ENCODE assay signal across 30 cellular contexts in genomic region chr7:54145716-54146115, GRCh38.
"Had no signal": no experiment of that assay in that cellular context is flagged by ENCODE, and none has a peak within 500 bp of the region (broad histone marks: within the 10 kb centered on the region; RNA-seq: fewer than 3 reads in every experiment).

No MANE protein-coding gene starts in this region.

- ATAC-seq: activated CD8-positive, alpha-beta T cell treated with anti-CD3 and anti-CD28 coated beads for 36 hours; activated T-cell treated with anti-CD3 and anti-CD28 coated beads, Interleukin-2, amount 50 U/mL, for 72 hours; activated T-helper 17 cell treated with anti-CD3 and anti-CD28 coated beads, Interleukin-2, amount 50 U/mL, for 72 hours had no signal

- H3K9me3 ChIP-seq: ascending aorta had no signal

- H3K4me1 ChIP-seq: ascending aorta had no signal

- DNase-seq: activated CD4-positive, alpha-beta T cell treated with anti-CD3 and anti-CD28 coated beads for 1 hour; activated CD4-positive, alpha-beta T cell treated with anti-CD3 and anti-CD28 coated beads for 48 hours; activated CD4-positive, CD25-positive, alpha-beta regulatory T cell; activated CD8-positive, alpha-beta T cell treated with anti-CD3 and anti-CD28 coated beads for 36 hours; activated effector memory CD4-positive, alpha-beta T cell treated with anti-CD3 and anti-CD28 coated beads, Interleukin-2, amount 50 U/mL, for 16 hours; activated naive CD4-positive, alpha-beta T cell; activated naive CD4-positive, alpha-beta T cell treated with anti-CD3 and anti-CD28 coated beads, Interleukin-2, amount 50 U/mL, for 16 hours; activated naive CD8-positive, alpha-beta T cell treated with anti-CD3 and anti-CD28 coated beads, Interleukin-2, amount 10 ng/mL, durations not matched to agents 7 days and 5 days; activated T-cell treated with anti-CD3 and anti-CD28 coated beads, Interleukin-2, amount 50 U/mL, for 1 hour; activated T-cell treated with anti-CD3 and anti-CD28 coated beads, Interleukin-2, amount 50 U/mL, for 72 hours; amygdala; MM.1S; NCI-H1092 treated with DMSO at 0.1 percent for 48 hours; NCI-H1417; NCI-H146; NCI-H187; NCI-H2029 treated with DMSO at 0.1 percent for 48 hours; NCI-H2107; NCI-H2171; NCI-H510A; NCI-H526; NCI-H748 treated with DMSO at 0.1 percent for 48 hours; Right ventricle myocardium superior; SW 1271; T-helper 1 cell; T-helper 2 cell; T-helper 9 cell had no signal

- H3K4me1 Mint-ChIP-seq: activated naive CD8-positive, alpha-beta T cell treated with anti-CD3 and anti-CD28 coated beads, Interleukin-2, amount 10 ng/mL, durations not matched to agents 7 days and 5 days; activated T-helper 17 cell treated with anti-CD3 and anti-CD28 coated beads, Interleukin-2, amount 50 U/mL, for 72 hours had no signal

- H3K27ac Mint-ChIP-seq: activated CD8-positive, alpha-beta T cell treated with anti-CD3 and anti-CD28 coated beads for 36 hours; activated naive CD8-positive, alpha-beta T cell treated with anti-CD3 and anti-CD28 coated beads, Interleukin-2, amount 10 ng/mL, durations not matched to agents 7 days and 5 days; activated T-cell treated with anti-CD3 and anti-CD28 coated beads, Interleukin-2, amount 50 U/mL, for 72 hours; activated T-helper 17 cell treated with anti-CD3 and anti-CD28 coated beads, Interleukin-2, amount 50 U/mL, for 72 hours had no signal

- H3K4me3 Mint-ChIP-seq: activated CD8-positive, alpha-beta T cell treated with anti-CD3 and anti-CD28 coated beads for 36 hours; activated naive CD8-positive, alpha-beta T cell treated with anti-CD3 and anti-CD28 coated beads, Interleukin-2, amount 10 ng/mL, durations not matched to agents 7 days and 5 days; activated T-cell treated with anti-CD3 and anti-CD28 coated beads, Interleukin-2, amount 50 U/mL, for 72 hours; activated T-helper 17 cell treated with anti-CD3 and anti-CD28 coated beads, Interleukin-2, amount 50 U/mL, for 72 hours had no signal

- H3K27me3 Mint-ChIP-seq: activated CD8-positive, alpha-beta T cell treated with anti-CD3 and anti-CD28 coated beads for 36 hours; activated naive CD8-positive, alpha-beta T cell treated with anti-CD3 and anti-CD28 coated beads, Interleukin-2, amount 10 ng/mL, durations not matched to agents 7 days and 5 days; activated T-helper 17 cell treated with anti-CD3 and anti-CD28 coated beads, Interleukin-2, amount 50 U/mL, for 72 hours had no signal

- H3K27me3 ChIP-seq: ascending aorta had no signal

- H3K36me3 ChIP-seq: ascending aorta had no signal

- H3K4me3 ChIP-seq: ascending aorta had no signal

- H3K36me3 Mint-ChIP-seq: activated naive CD8-positive, alpha-beta T cell treated with anti-CD3 and anti-CD28 coated beads, Interleukin-2, amount 10 ng/mL, durations not matched to agents 7 days and 5 days had no signal

- H3K27ac ChIP-seq: ascending aorta, VCaP had no signal
